1 cellular context compared by ENCODE assay signal in the genomic region with DNA sequence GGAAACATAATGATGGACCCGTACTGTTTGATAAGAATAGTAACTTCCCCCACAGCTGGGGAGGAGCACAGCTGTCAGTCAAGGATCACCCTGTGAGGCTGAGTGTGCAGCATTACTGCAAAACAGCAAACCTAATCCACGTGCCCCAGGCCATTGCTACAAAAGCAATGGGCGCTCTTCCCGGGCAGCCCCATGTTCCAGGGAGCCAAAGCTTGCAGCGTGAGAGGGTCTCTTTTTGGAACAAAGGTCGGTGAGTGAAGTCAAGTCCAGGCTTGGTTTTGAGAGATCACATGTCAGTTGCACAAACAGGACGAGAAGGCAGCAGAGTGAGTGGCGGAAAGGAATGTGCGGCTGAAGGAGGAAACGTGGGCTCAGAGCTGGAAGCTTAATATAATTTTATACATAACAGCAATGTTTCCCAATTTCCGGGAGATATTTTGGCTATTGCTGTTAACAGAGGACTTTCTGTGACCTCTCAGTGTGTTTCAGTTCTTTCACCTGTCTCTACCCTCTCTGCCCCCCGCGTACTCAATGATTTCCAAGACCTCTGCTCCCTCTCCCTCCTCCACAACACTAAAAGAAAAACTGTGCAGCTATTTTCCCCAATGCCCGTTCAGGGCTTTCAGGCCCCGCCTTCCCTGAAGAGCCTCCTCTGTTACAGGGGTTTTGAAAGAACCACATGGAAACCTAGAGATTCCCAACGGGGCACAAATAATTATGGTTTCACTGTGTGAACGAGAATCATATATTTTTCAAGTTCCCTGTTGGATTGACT.
TF ChIP-seq lines count a peak whose summit lies in the region.

No MANE protein-coding gene starts in this region.

TF ChIP-seq in HepG2, 621 proteins besides CTCF, POLR2A, EP300 and RAD21 (continued from another document):
- TF ChIP-seq, protein P1, sequence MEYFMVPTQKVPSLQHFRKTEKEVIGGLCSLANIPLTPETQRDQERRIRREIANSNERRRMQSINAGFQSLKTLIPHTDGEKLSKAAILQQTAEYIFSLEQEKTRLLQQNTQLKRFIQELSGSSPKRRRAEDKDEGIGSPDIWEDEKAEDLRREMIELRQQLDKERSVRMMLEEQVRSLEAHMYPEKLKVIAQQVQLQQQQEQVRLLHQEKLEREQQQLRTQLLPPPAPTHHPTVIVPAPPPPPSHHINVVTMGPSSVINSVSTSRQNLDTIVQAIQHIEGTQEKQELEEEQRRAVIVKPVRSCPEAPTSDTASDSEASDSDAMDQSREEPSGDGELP (IDR thresholded peaks at IDR 0.05; ENCODE audit: borderline replicate concordance, low read depth): 0 out of 2 replicates have a peak, but pooled peaks have one; percentile 8
- TF ChIP-seq ZMAT3 (CRISPR knock-in tag; conservative IDR thresholded peaks at IDR 0.05): no peak
- no peak for TF ChIP-seq KLF11 (CRISPR knock-in tag; IDR thresholded peaks at IDR 0.05)
- TF ChIP-seq ZNF383 (CRISPR knock-in tag; IDR thresholded peaks at IDR 0.05; ENCODE audit: borderline replicate concordance): no peak
- no peak for TF ChIP-seq PAWR (CRISPR knock-in tag; IDR thresholded peaks at IDR 0.05; ENCODE audit: borderline replicate concordance)
TF ChIP-seq in HepG2: peak in this region for 12.
